9 cellular contexts compared by ENCODE assay signal in the genomic region with DNA sequence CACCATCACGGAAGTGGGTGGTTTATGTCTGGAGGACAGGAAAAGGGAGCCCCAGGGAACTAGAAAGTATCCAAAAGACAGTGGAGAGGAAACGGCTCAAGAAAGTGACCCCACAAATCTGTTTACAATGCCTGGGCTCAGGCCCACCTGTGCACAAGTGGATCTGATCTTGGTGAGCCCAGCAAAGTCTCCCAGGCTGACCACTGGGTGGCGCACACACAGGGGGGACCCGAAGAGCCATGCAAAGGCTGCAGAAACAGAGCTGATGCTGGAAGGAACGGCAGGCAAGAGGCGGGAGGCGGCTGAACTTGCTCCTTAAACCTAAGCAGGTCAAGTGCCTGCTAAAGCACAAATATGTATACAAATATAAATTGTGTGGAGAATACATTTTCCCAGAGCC. TPM values are rescaled to one million over a fixed set of nuclear protein-coding genes. Genes with fewer than 3 reads are reported as not detected.
DNase-seq lines count a peak whose midpoint lies in the region; ATAC-seq, FAIRE-seq and TF ChIP-seq lines count a peak whose summit lies in the region.
"Had no signal": no experiment of that assay in that cellular context is flagged by ENCODE, and none has a peak within 500 bp of the region (broad histone marks: within the 10 kb centered on the region; RNA-seq: fewer than 3 reads in every experiment).

No MANE protein-coding gene starts in this region.

- H3K36me3 ChIP-seq in heart left ventricle: peaks cover 0 to 20% (median 0%) of the 10 kb centered on the region in 9 donors
- no peaks in the 10 kb centered on the region for H3K36me3 ChIP-seq in small intestine (ENCODE audit: control insufficient read depth in 2 of 2, insufficient read depth in 2 of 2, low read length in 2 of 2)

- TF ChIP-seq POLR2A in heart left ventricle (IDR thresholded peaks at IDR 0.05): no peak

- peak in 1 of 4 donors; percentile 45 for ATAC-seq in heart left ventricle
- no peak for ATAC-seq in HG03354 (IDR thresholded peaks at IDR 0.05; ENCODE audit: poor library complexity, severe bottlenecking, unreplicated experiment)

- H3K27ac ChIP-seq in heart left ventricle: no peak overlapping the region
- H3K27ac ChIP-seq in small intestine (ENCODE audit: low read depth in 1 of 2, low read length in 1 of 2): no peak overlapping the region
- H3K27ac ChIP-seq: epithelial cell of prostate had no signal

- intact Hi-C loops in heart left ventricle (cut with DNase I): loop anchor here in 3 of 10 donors (5.0 to 10.0 kb wide), 2 partner anchors 46 to 516 kb away; no protein-coding TSS in a partner anchor

- H3K4me1 ChIP-seq in heart left ventricle (peaks cover 0 to 6% (median 0%) of the 10 kb centered on the region in 12 donors), small intestine (ENCODE audit: control insufficient read depth in 2 of 2, insufficient read depth in 1 of 2, low read depth in 1 of 2, low read length in 1 of 2) (no peaks in the 10 kb centered on the region)

- no peak for DNase-seq in AG04449 (ENCODE audit: low read depth, low spot score)
- peak; percentile 51 for DNase-seq in NCI-H460 (ENCODE audit: extremely low read depth, low read depth)
- DNase-seq in activated T-cell treated with anti-CD3 and anti-CD28 coated beads, Interleukin-2, amount 50 U/mL, for 48 hours: peak; percentile 60 to 70
- DNase-seq in heart left ventricle: peak in 4 of 5 donors; percentile 25 to 64 (median 40)
- DNase-seq in small intestine: peak; percentile 37
- no peak for DNase-seq in NCI-H1930 (lab: John Stamatoyannopoulos, UW)

- H3K27me3 ChIP-seq in heart left ventricle (no peaks in the 10 kb centered on the region), small intestine (ENCODE audit: control insufficient read depth in 2 of 2, insufficient read depth in 2 of 2, low read length in 2 of 2) (no peaks in the 10 kb centered on the region)

- CTCF ChIA-PET in AG04449 (lab: Yijun Ruan, JAX): interaction anchor here (0.6 to 5.9 kb wide), 17 partner anchors 8 to 502 kb away, joined by 3 to 71 read pairs (median 4); partner anchors contain the start of genes BGN and HAUS7

- POLR2A ChIA-PET in AG04449 (lab: Yijun Ruan, JAX): interaction anchor here (0.5 to 0.9 kb wide), 2 partner anchors 519 to 1267 kb away, joined by 3 read pairs; no protein-coding TSS in a partner anchor

- no peak overlapping the region for H3K4me3 ChIP-seq in AG04449 (ENCODE audit: low read depth, low read length)
- H3K4me3 ChIP-seq in heart left ventricle: no peak overlapping the region
- H3K4me3 ChIP-seq in small intestine (ENCODE audit: low read depth in 1 of 2, low read length in 2 of 2): no peak overlapping the region

- no peak for FAIRE-seq in small intestine (lab: Jason Lieb, UNC)

- H3K9me3 ChIP-seq in heart left ventricle (no peaks in the 10 kb centered on the region), small intestine (ENCODE audit: control insufficient read depth, low read depth) (no peaks in the 10 kb centered on the region)

- 51 to 58% (median 54%) methylated on average over 7 of the region's 7 CpGs for WGBS in heart left ventricle, 4 donors
- 39 to 52% (median 41%) methylated on average over 7 of the region's 7 CpGs for WGBS in small intestine, 3 donors

- TF ChIP-seq CTCF in AG04449 (IDR thresholded peaks at IDR 0.05; ENCODE audit: insufficient read depth, low read length, missing control alignments) (peak; percentile 74), GM12873 (IDR thresholded peaks at IDR 0.05; ENCODE audit: insufficient read depth, low read depth, low read length, missing control alignments) (peak; percentile 78), heart left ventricle (IDR thresholded peaks at IDR 0.05) (peak; percentile 32 to 62 (median 46))

RNA-seq across cellular contexts. Expression of gene HAUS7, which starts 9.6 kb away (rescaled TPM):
- 25.9 and 27.3 TPM in 2 replicates for total RNA-seq in NCI-H460 (2014; rRNA removed; shearing (Covaris generic))
- 101 and 106 TPM in 2 replicates for polyA plus RNA-seq in NCI-H460 (2014; cell fraction: nucleus; rRNA removed)
- total RNA-seq in heart left ventricle: 10 to 100 TPM; 15.3 to 28.2 (median 19.5) TPM
- 10 to 100 TPM; 23.9 to 25.8 TPM for polyA plus RNA-seq in heart left ventricle
- 10 to 100 TPM; 22.4 to 30.8 (median 25.9) TPM for polyA plus RNA-seq in small intestine

RNA-seq across cellular contexts. Expression of gene TREX2, which starts 15.0 kb away (rescaled TPM):
- total RNA-seq in NCI-H460 (2014; rRNA removed; shearing (Covaris generic)): 0.75 and 1.1 TPM in 2 replicates
- polyA plus RNA-seq in NCI-H460 (2014; cell fraction: nucleus; rRNA removed): 3.9 and 15.6 TPM in 2 replicates
- total RNA-seq in heart left ventricle: under 1 TPM in 6 of 9 donors, not detected in 3; 0.22 to 0.48 (median 0.29) TPM
- under 1 TPM; 0.23 to 0.32 TPM for polyA plus RNA-seq in heart left ventricle
- polyA plus RNA-seq in small intestine: under 1 TPM in 2 of 3 donors, not detected in 1; 0.45 to 0.81 TPM

RNA-seq across cellular contexts. Expression of gene BGN, which starts 34.0 kb away (rescaled TPM):
- 2.0 and 2.3 TPM in 2 replicates for total RNA-seq in NCI-H460 (2014; rRNA removed; shearing (Covaris generic))
- 0.07 and 3.6 TPM in 2 replicates for polyA plus RNA-seq in NCI-H460 (2014; cell fraction: nucleus; rRNA removed)
- total RNA-seq in heart left ventricle: 100 to 1,000 TPM in 2 of 9 donors, 10 to 100 TPM in 7; 55.7 to 264 (median 76.9) TPM
- polyA plus RNA-seq in heart left ventricle (10 to 100 TPM; 57.9 to 86.3 TPM), small intestine (10 to 100 TPM in 1 of 3 donors, 1 to 10 TPM in 2; 3.1 to 23.2 (median 7.8) TPM)

RNA-seq across cellular contexts. Expression of gene ZFP92, which starts 49.6 kb away (rescaled TPM):
- 0.55 and 0.67 TPM in 2 replicates for total RNA-seq in NCI-H460 (2014; rRNA removed; shearing (Covaris generic))
- 0.08 and 0.54 TPM in 2 replicates for polyA plus RNA-seq in NCI-H460 (2014; cell fraction: nucleus; rRNA removed)
- total RNA-seq in heart left ventricle: 1 to 10 TPM in 2 of 9 donors, under 1 TPM in 7; 0.22 to 1.5 (median 0.64) TPM
- under 1 TPM; 0.23 to 0.47 TPM for polyA plus RNA-seq in heart left ventricle
- under 1 TPM in 2 of 3 donors, not detected in 1; 0.27 to 0.42 TPM for polyA plus RNA-seq in small intestine

RNA-seq across cellular contexts. Expression of gene ATP2B3, which starts 56.6 kb away (rescaled TPM):
- total RNA-seq in NCI-H460 (2014; rRNA removed; shearing (Covaris generic)): not detected in 2 replicates
- polyA plus RNA-seq in NCI-H460 (2014; cell fraction: nucleus; rRNA removed): 0.07 and 0.18 TPM in 2 replicates
- under 1 TPM in 1 of 9 donors, not detected in 8; 0.12 TPM for total RNA-seq in heart left ventricle
- not detected for polyA plus RNA-seq in heart left ventricle
- under 1 TPM in 1 of 3 donors, not detected in 2; 0.36 TPM for polyA plus RNA-seq in small intestine

Comparison
In these comparisons a context has a peak if more than half of its experiments do, and no peak if none do; other contexts are left out.
1. DNase-seq: peak in NCI-H460 (single experiment), activated T-cell treated with anti-CD3 and anti-CD28 coated beads, Interleukin-2, amount 50 U/mL, for 48 hours (2 of 2), heart left ventricle (4 of 5) and small intestine (single experiment); none in AG04449 (single experiment) and NCI-H1930 (0 of 2).
2. RNA of gene BGN, which starts 34.0 kb away (total RNA-seq): 55.7 to 264 TPM in heart left ventricle; 2.0 to 2.3 TPM in NCI-H460; every median in the first group is over 10 times any median in the second.
3. Peak in every context shown above with its lines, with median percentiles within 50 percentile points of each other: CTCF ChIP-seq.